In the genomic region with DNA sequence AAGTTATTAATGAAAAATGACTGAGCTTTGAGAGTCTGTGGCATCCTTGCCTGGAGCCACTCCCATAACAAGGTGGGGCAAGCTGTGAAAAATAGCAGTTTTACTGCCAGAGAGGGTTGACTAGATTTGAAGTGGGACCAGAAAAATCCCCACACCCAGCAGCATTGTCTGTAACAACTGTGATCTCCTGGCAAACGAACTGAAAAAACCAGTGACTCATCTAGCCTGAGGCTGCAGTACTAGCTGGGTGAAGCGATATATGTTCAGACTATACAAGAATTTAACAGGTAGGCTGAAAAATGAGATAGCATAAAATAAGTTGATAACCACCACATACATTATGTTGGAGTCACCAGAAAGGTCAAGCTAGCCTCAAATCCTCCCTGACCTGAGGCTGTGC, we compare ENCODE assay signal across 10 cellular contexts.
A peak's percentile ranks its signal among the peaks of the same experiment; 100 is the strongest.
DNase-seq lines count a peak whose midpoint lies in the region; ATAC-seq, FAIRE-seq and TF ChIP-seq lines count a peak whose summit lies in the region.
"Had no signal": no experiment of that assay in that cellular context is flagged by ENCODE, and none has a peak within 500 bp of the region (broad histone marks: within the 10 kb centered on the region; RNA-seq: fewer than 3 reads in every experiment).

No MANE protein-coding gene starts in this region.

- TF ChIP-seq POLR2A in endothelial cell of umbilical vein (IDR thresholded peaks at IDR 0.05; ENCODE audit: low read depth, low read length), result no peak

- H3K14ac ChIP-seq in trophoblast cell (ENCODE audit: low read length), result no peak overlapping the region

- H3K4me1 ChIP-seq in endothelial cell of umbilical vein (ENCODE audit: control insufficient read depth, extremely low read depth, insufficient read depth, low read length) (peaks cover 23% of the 10 kb centered on the region), trophoblast cell (ENCODE audit: control insufficient read depth in 1 of 2, insufficient read depth in 2 of 2, low read length in 2 of 2) (peaks cover 0 to 2% of the 10 kb centered on the region in 2 experiments)

- H2BK120ac ChIP-seq in trophoblast cell (ENCODE audit: insufficient read depth, low read length, poor library complexity), result no peak overlapping the region

- no peak overlapping the region for H4K12ac ChIP-seq in trophoblast cell (ENCODE audit: low read depth, low read length)

- DNase-seq in GM04504 (ENCODE audit: low read depth) (peak; percentile 58), NCI-H460 (ENCODE audit: extremely low read depth, low read depth) (peak; percentile 85), endothelial cell of umbilical vein (ENCODE audit: low read depth, low spot score) (peak; percentile 67), trophoblast cell (peak; percentile 97 to 99), UCSD-AML1 (lab: John Stamatoyannopoulos, UW; ENCODE audit: unreplicated experiment) (no peak)
- no peak for DNase-seq in CD4-positive, alpha-beta T cell
- no peak for DNase-seq in activated naive CD8-positive, alpha-beta T cell treated with anti-CD3 and anti-CD28 coated beads for 36 hours
- DNase-seq: activated CD4-positive, alpha-beta T cell treated with anti-CD3 and anti-CD28 coated beads, Interleukin-2, amount 50 U/mL, for 4 hours; NCI-H510A treated with DMSO at 0.1 percent for 48 hours had no signal

- H3K27ac ChIP-seq in endothelial cell of umbilical vein (ENCODE audit: insufficient read depth, low read depth, low read length) (no peak overlapping the region), trophoblast cell (ENCODE audit: low read depth, low read length) (no peak overlapping the region)
- no peak overlapping the region for H3K27ac ChIP-seq in CD4-positive, alpha-beta T cell (ENCODE audit: low read depth, low read length)

- H3K27ac Mint-ChIP-seq in CD4-positive, alpha-beta T cell, result no peak overlapping the region
- H3K27ac Mint-ChIP-seq in activated naive CD8-positive, alpha-beta T cell treated with anti-CD3 and anti-CD28 coated beads for 36 hours, result no peak overlapping the region

- peaks cover 28% of the 10 kb centered on the region for H3K36me3 Mint-ChIP-seq in CD4-positive, alpha-beta T cell (ENCODE audit: low read depth)
- H3K36me3 Mint-ChIP-seq in activated naive CD8-positive, alpha-beta T cell treated with anti-CD3 and anti-CD28 coated beads for 36 hours, result peaks cover 23% of the 10 kb centered on the region

- H3K79me2 ChIP-seq in endothelial cell of umbilical vein (ENCODE audit: control insufficient read depth, insufficient read depth, low read length) (no peaks in the 10 kb centered on the region), trophoblast cell (ENCODE audit: control insufficient read depth, insufficient read depth, low read length, poor library complexity) (no peaks in the 10 kb centered on the region)

- no peak overlapping the region for H3K18ac ChIP-seq in trophoblast cell (ENCODE audit: low read length)

- H3K23ac ChIP-seq in trophoblast cell (ENCODE audit: low read length), result no peak overlapping the region

- no peak overlapping the region for H2AFZ ChIP-seq in endothelial cell of umbilical vein (ENCODE audit: low read depth, low read length)
- no peak overlapping the region for H2AFZ ChIP-seq in trophoblast cell (ENCODE audit: insufficient read depth, low read length, poor library complexity)

- no peaks in the 10 kb centered on the region for H3K79me1 ChIP-seq in trophoblast cell (ENCODE audit: low read length)

- H3K9ac ChIP-seq in endothelial cell of umbilical vein (replicated peaks; ENCODE audit: extremely low read depth, insufficient read depth, low read length), result no peak overlapping the region
- H3K9ac ChIP-seq in trophoblast cell (ENCODE audit: low read length), result no peak overlapping the region

- H3K4me1 Mint-ChIP-seq in CD4-positive, alpha-beta T cell (ENCODE audit: low read depth), result no peaks in the 10 kb centered on the region
- H3K4me1 Mint-ChIP-seq in activated naive CD8-positive, alpha-beta T cell treated with anti-CD3 and anti-CD28 coated beads for 36 hours, result no peaks in the 10 kb centered on the region

- no CpG with 5 or more reads among the region's 2 CpGs for WGBS in trophoblast cell (ENCODE audit: extremely low coverage, insufficient coverage, insufficient read length)

- no peaks in the 10 kb centered on the region for H4K20me1 ChIP-seq in endothelial cell of umbilical vein (replicated peaks; ENCODE audit: control insufficient read depth, extremely low read depth, insufficient read depth, low read length)

- H2BK12ac ChIP-seq in trophoblast cell (ENCODE audit: low read length), result no peak overlapping the region

- H3K4me2 ChIP-seq in endothelial cell of umbilical vein (ENCODE audit: insufficient read depth, low read length), result no peak overlapping the region
- no peak overlapping the region for H3K4me2 ChIP-seq in trophoblast cell (ENCODE audit: low read length)

- CTCF ChIA-PET in endothelial cell of umbilical vein (lab: Charles Lee), result interaction anchor here (1.2 to 1.9 kb wide), 2 partner anchors 20 to 37 kb away, joined by 3 to 12 read pairs; no protein-coding TSS in a partner anchor
- CTCF ChIA-PET in CD4-positive, alpha-beta T cell (lab: Charles Lee), result interaction anchor here (1.2 kb wide), 1 partner anchor 9 kb away, joined by 3 read pairs; no protein-coding TSS in a partner anchor

- no TSS peak for BruUV-seq in endothelial cell of umbilical vein (replicated peaks; lab: Mats Ljungman, UMichigan)

- no peak overlapping the region for H3K4ac ChIP-seq in trophoblast cell (ENCODE audit: low read depth, low read length)

- H3K27me3 Mint-ChIP-seq in CD4-positive, alpha-beta T cell, result no peaks in the 10 kb centered on the region
- H3K27me3 Mint-ChIP-seq in activated naive CD8-positive, alpha-beta T cell treated with anti-CD3 and anti-CD28 coated beads for 36 hours, result no peaks in the 10 kb centered on the region

- no peaks in the 10 kb centered on the region for H3K27me3 ChIP-seq in endothelial cell of umbilical vein (ENCODE audit: control insufficient read depth in 2 of 2, insufficient read depth in 2 of 2, low read length in 2 of 2)
- no peaks in the 10 kb centered on the region for H3K27me3 ChIP-seq in trophoblast cell (ENCODE audit: insufficient read depth, low read length)
- no peaks in the 10 kb centered on the region for H3K27me3 ChIP-seq in CD4-positive, alpha-beta T cell (ENCODE audit: control insufficient read depth, insufficient read depth, low read length)

- H3K4me3 ChIP-seq in endothelial cell of umbilical vein (replicated peaks in 1 of 3; ENCODE audit: insufficient read depth in 1 of 3, low read depth in 1 of 3, low read length in 3 of 3), result no peak overlapping the region
- no peak overlapping the region for H3K4me3 ChIP-seq in trophoblast cell (ENCODE audit: low read depth, low read length)

- H3K36me3 ChIP-seq in endothelial cell of umbilical vein (ENCODE audit: control insufficient read depth in 2 of 2, extremely low read depth in 1 of 2, insufficient read depth in 2 of 2, low read length in 2 of 2) (no peaks in the 10 kb centered on the region), trophoblast cell (ENCODE audit: control insufficient read depth in 1 of 2, insufficient read depth in 2 of 2, low read length in 2 of 2) (no peaks in the 10 kb centered on the region)

- H3K9me1 ChIP-seq in endothelial cell of umbilical vein (replicated peaks; ENCODE audit: control insufficient read depth, extremely low read depth, insufficient read depth, low read length), result no peaks in the 10 kb centered on the region

- dilution Hi-C loops in endothelial cell of umbilical vein (cut with MboI; ENCODE audit: extremely low pct_ligation_motif_present, low sequenced_read_pairs), result no loop called here

- no peak overlapping the region for H2BK5ac ChIP-seq in trophoblast cell (ENCODE audit: low read depth, low read length, poor library complexity)

- peaks cover 2% of the 10 kb centered on the region for H3K9me3 Mint-ChIP-seq in CD4-positive, alpha-beta T cell
- H3K9me3 Mint-ChIP-seq in activated naive CD8-positive, alpha-beta T cell treated with anti-CD3 and anti-CD28 coated beads for 36 hours, result peaks cover 8% of the 10 kb centered on the region

- peak; percentile 59 for FAIRE-seq in endothelial cell of umbilical vein (lab: Jason Lieb, UNC)

- no peak for TF ChIP-seq CTCF in endothelial cell of umbilical vein (IDR thresholded peaks at IDR 0.05; ENCODE audit: extremely low read depth in 1 of 2, insufficient read depth in 1 of 2, low read depth in 1 of 2, low read length in 2 of 2)
- no peak for TF ChIP-seq CTCF in CD4-positive, alpha-beta T cell (IDR thresholded peaks at IDR 0.05)

- H4K8ac ChIP-seq in trophoblast cell (ENCODE audit: low read depth, low read length), result no peak overlapping the region

- no peak overlapping the region for H3K4me3 Mint-ChIP-seq in CD4-positive, alpha-beta T cell
- H3K4me3 Mint-ChIP-seq in activated naive CD8-positive, alpha-beta T cell treated with anti-CD3 and anti-CD28 coated beads for 36 hours, result no peak overlapping the region

- no peak for ATAC-seq in GM21825 (IDR thresholded peaks at IDR 0.05; ENCODE audit: unreplicated experiment)
- ATAC-seq in CD4-positive, alpha-beta T cell (ENCODE audit: poor library complexity), result no peak

- H3K9me3 ChIP-seq in endothelial cell of umbilical vein (replicated peaks; ENCODE audit: control insufficient read depth, insufficient read depth, low read length) (no peaks in the 10 kb centered on the region), trophoblast cell (ENCODE audit: insufficient read depth, low read depth, low read length) (peaks cover 3% of the 10 kb centered on the region)
- peaks cover 4% of the 10 kb centered on the region for H3K9me3 ChIP-seq in CD4-positive, alpha-beta T cell (ENCODE audit: control insufficient read depth, low read length)

- H4K91ac ChIP-seq in trophoblast cell (ENCODE audit: low read depth, low read length), result no peak overlapping the region

- no peak overlapping the region for H2AK5ac ChIP-seq in trophoblast cell (ENCODE audit: low read length)

- intact Hi-C loops in endothelial cell of umbilical vein (cut with micrococcal nuclease), result no loop called here
- intact Hi-C loops in CD4-positive, alpha-beta T cell (cut with DNase I, micrococcal nuclease), result no loop called here

- POLR2A ChIA-PET in endothelial cell of umbilical vein (lab: Charles Lee), result no interaction called here
- POLR2A ChIA-PET in CD4-positive, alpha-beta T cell (lab: Charles Lee), result interaction anchor here (0.6 kb wide), 1 partner anchor 484 kb away, joined by 3 read pairs; no protein-coding TSS in a partner anchor

TF ChIP-seq in endothelial cell of umbilical vein, 7 proteins besides CTCF, POLR2A, EP300 and RAD21:
- TF ChIP-seq FOS (IDR thresholded peaks at IDR 0.05; ENCODE audit: borderline replicate concordance, insufficient read depth, low read length), result peak; percentile 46
- no peak for TF ChIP-seq GATA2 (IDR thresholded peaks at IDR 0.05; ENCODE audit: insufficient read depth, insufficient read length, low read depth, low read length)

Comparison
In these comparisons a context has a peak if more than half of its experiments do, and no peak if none do; other contexts are left out.
1. DNase-seq: peak in GM04504 (single experiment), NCI-H460 (single experiment), endothelial cell of umbilical vein (single experiment) and trophoblast cell (2 of 2); none in UCSD-AML1 (single experiment), CD4-positive, alpha-beta T cell (0 of 10) and activated naive CD8-positive, alpha-beta T cell treated with anti-CD3 and anti-CD28 coated beads for 36 hours (single experiment).